Comparison of ENCODE assay signal across 11 cellular contexts in genomic region chr9:77793909-77794308, GRCh38.
DNase-seq lines count a peak whose midpoint lies in the region; FAIRE-seq and TF ChIP-seq lines count a peak whose summit lies in the region.
"Had no signal": no experiment of that assay in that cellular context is flagged by ENCODE, and none has a peak within 500 bp of the region (broad histone marks: within the 10 kb centered on the region; RNA-seq: fewer than 3 reads in every experiment).

No MANE protein-coding gene starts in this region.

- no peak overlapping the region for H3K18ac ChIP-seq in mesendoderm (ENCODE audit: low read length)

- H3K79me1 ChIP-seq in mesendoderm (ENCODE audit: low read length) = no peaks in the 10 kb centered on the region

- H2BK15ac ChIP-seq in mesendoderm (replicated peaks; ENCODE audit: low read depth) = no peak overlapping the region

- peaks cover 12% of the 10 kb centered on the region for H3K36me3 ChIP-seq in endodermal cell (ENCODE audit: control insufficient read depth, insufficient read depth, low read length)
- H3K36me3 ChIP-seq in mesendoderm (ENCODE audit: control insufficient read depth, insufficient read depth, low read length) = no peaks in the 10 kb centered on the region
- H3K36me3 ChIP-seq: esophagus muscularis mucosa had no signal

- H3K4me1 Mint-ChIP-seq in endodermal cell = peaks cover 10% of the 10 kb centered on the region
- H3K4me1 Mint-ChIP-seq in neural crest cell = peaks cover 13% of the 10 kb centered on the region

- H3K4me2 ChIP-seq in mesendoderm (ENCODE audit: low read length) = no peak overlapping the region

- H3K27me3 ChIP-seq in endodermal cell (ENCODE audit: control insufficient read depth, insufficient read depth, low read length, poor library complexity, severe bottlenecking) (no peaks in the 10 kb centered on the region), mesendoderm (ENCODE audit: insufficient read depth, low read length, poor library complexity) (no peaks in the 10 kb centered on the region)
- H3K27me3 ChIP-seq: esophagus muscularis mucosa had no signal

- no peak overlapping the region for H3K27ac ChIP-seq in endodermal cell (ENCODE audit: low read depth, low read length)
- no peak overlapping the region for H3K27ac ChIP-seq in mesendoderm (ENCODE audit: low read depth, low read length)

- no peak overlapping the region for H3K23ac ChIP-seq in mesendoderm (ENCODE audit: low read length)

- no peak overlapping the region for H2BK5ac ChIP-seq in mesendoderm (ENCODE audit: low read length)

- H2BK120ac ChIP-seq in mesendoderm (ENCODE audit: low read depth, low read length) = no peak overlapping the region

- TF ChIP-seq CTCF in endodermal cell (conservative IDR thresholded peaks at IDR 0.05) (peak; percentile 38), neural crest cell (conservative IDR thresholded peaks at IDR 0.05) (peak; percentile 22)

- DNase-seq in CD1c-positive myeloid dendritic cell (ENCODE audit: extremely low spot score) (peak; percentile 8), NCI-H226 (peak; percentile 4), endodermal cell (no peak), neural crest cell (ENCODE audit: low read depth, low spot score) (no peak), GM19239 (ENCODE audit: insufficient read length, low spot score) (no peak), mesendoderm (no peak), NCI-H2171 (lab: John Stamatoyannopoulos, UW) (no peak), NCI-H510A (lab: John Stamatoyannopoulos, UW) (no peak)
- DNase-seq: Calu3, NCI-H1092 had no signal

- WGBS in endodermal cell (ENCODE audit: insufficient coverage in 1 of 2, insufficient read length in 1 of 2), 2 experiments = 60 to 95% methylated on average over 1 to 2 of the region's 2 CpGs
- no CpG with 5 or more reads among the region's 2 CpGs for WGBS in mesendoderm (ENCODE audit: extremely low coverage, insufficient coverage, low lambda C conversion rate)

- H3K4me1 ChIP-seq in endodermal cell (ENCODE audit: control insufficient read depth, insufficient read depth, low read length) = peaks cover 9% of the 10 kb centered on the region
- H3K4me1 ChIP-seq in mesendoderm (ENCODE audit: control insufficient read depth, low read depth, low read length) = no peaks in the 10 kb centered on the region

- no peaks in the 10 kb centered on the region for H3K79me2 ChIP-seq in mesendoderm (ENCODE audit: control insufficient read depth, insufficient read depth, low read length)

- H3K9me3 ChIP-seq in endodermal cell (ENCODE audit: control insufficient read depth, low read length) = no peaks in the 10 kb centered on the region
- H3K9me3 ChIP-seq: esophagus muscularis mucosa had no signal

- no peak overlapping the region for H2AK5ac ChIP-seq in mesendoderm (ENCODE audit: low read length)

- H3K4me3 ChIP-seq in endodermal cell (ENCODE audit: low read length) (no peak overlapping the region), mesendoderm (ENCODE audit: low read length) (no peak overlapping the region)
- H3K4me3 ChIP-seq: esophagus muscularis mucosa had no signal

- no peak overlapping the region for H4K5ac ChIP-seq in mesendoderm (ENCODE audit: low read length)

- no peaks in the 10 kb centered on the region for H3K27me3 Mint-ChIP-seq in endodermal cell (ENCODE audit: insufficient read depth)
- H3K27me3 Mint-ChIP-seq in neural crest cell (ENCODE audit: low read depth) = no peaks in the 10 kb centered on the region

- FAIRE-seq in GM19239 (lab: Jason Lieb, UNC) = no peak

- H3K36me3 Mint-ChIP-seq in endodermal cell (ENCODE audit: low read depth) = peaks cover 14% of the 10 kb centered on the region
- H3K36me3 Mint-ChIP-seq in neural crest cell (ENCODE audit: low read depth) = peaks cover 15% of the 10 kb centered on the region

- H3K4ac ChIP-seq in mesendoderm (ENCODE audit: low read depth, low read length) = no peak overlapping the region

- no peak overlapping the region for H4K8ac ChIP-seq in mesendoderm (ENCODE audit: low read depth, low read length)

- no peak overlapping the region for H3K27ac Mint-ChIP-seq in endodermal cell
- H3K27ac Mint-ChIP-seq in neural crest cell (ENCODE audit: unreplicated experiment) = no peak overlapping the region

- H3K9me3 Mint-ChIP-seq in endodermal cell (no peaks in the 10 kb centered on the region), neural crest cell (no peaks in the 10 kb centered on the region)

- no peak overlapping the region for H3K56ac ChIP-seq in mesendoderm (ENCODE audit: low read length)

- H3K4me3 Mint-ChIP-seq in endodermal cell (no peak overlapping the region), neural crest cell (no peak overlapping the region)

- no peak overlapping the region for H3K9ac ChIP-seq in endodermal cell (ENCODE audit: extremely low read depth, low read length, poor library complexity, severe bottlenecking)
- no peak overlapping the region for H3K9ac ChIP-seq in mesendoderm (ENCODE audit: low read length)

Comparison
In these comparisons a context has a peak if more than half of its experiments do, and no peak if none do; other contexts are left out.
1. DNase-seq: peak in CD1c-positive myeloid dendritic cell (single experiment) and NCI-H226 (single experiment); none in endodermal cell (single experiment), neural crest cell (single experiment), GM19239 (single experiment), mesendoderm (single experiment), NCI-H2171 (single experiment) and NCI-H510A (single experiment).